ENCODE assay signal across 15 cellular contexts in genomic region chr22:20194681-20195593, GRCh38. TPM values are rescaled to one million over a fixed set of nuclear protein-coding genes. Genes with fewer than 3 reads are reported as not detected.
"Had no signal": no experiment of that assay in that cellular context is flagged by ENCODE, and none has a peak within 500 bp of the region (broad histone marks: within the 10 kb centered on the region; RNA-seq: fewer than 3 reads in every experiment).

No MANE protein-coding gene starts in this region.

- H3K36me3 Mint-ChIP-seq: activated naive CD8-positive, alpha-beta T cell treated with anti-CD3 and anti-CD28 coated beads for 36 hours had no signal

- DNase-seq: activated CD4-positive, alpha-beta T cell treated with anti-CD3 and anti-CD28 coated beads, Interleukin-2, amount 50 U/mL, for 1 hour; activated gamma-delta T cell treated with Interleukin-2 at 50 U/mL for 16 hours; activated naive CD8-positive, alpha-beta T cell treated with anti-CD3 and anti-CD28 coated beads for 36 hours; activated T-cell treated with anti-CD3 and anti-CD28 coated beads, Interleukin-2, amount 50 U/mL, for 48 hours; cerebellar nuclear complex; effector memory CD8-positive, alpha-beta T cell; left ventricle myocardium superior; pancreas; stimulated activated CD4-positive, alpha-beta T cell treated with anti-CD3 and anti-CD28 coated beads, Interleukin-4, amount 100 ng/mL, for 1 hour had no signal

- ATAC-seq: effector memory CD8-positive, alpha-beta T cell; gastroesophageal sphincter; left ventricle myocardium superior; pancreas had no signal

- H3K4me3 ChIP-seq: gastroesophageal sphincter, hepatocyte, pancreas, vagina had no signal

- H3K27ac Mint-ChIP-seq: activated naive CD8-positive, alpha-beta T cell treated with anti-CD3 and anti-CD28 coated beads for 36 hours; dendritic cell treated with granulocyte-macrophage colony-stimulating factor and Interleukin-4, amounts not matched to agents 40 ng/mL and 50 ng/mL, for 4 days had no signal

- H3K27me3 Mint-ChIP-seq: activated naive CD8-positive, alpha-beta T cell treated with anti-CD3 and anti-CD28 coated beads for 36 hours; dendritic cell treated with granulocyte-macrophage colony-stimulating factor and Interleukin-4, amounts not matched to agents 40 ng/mL and 50 ng/mL, for 4 days had no signal

- H3K36me3 ChIP-seq: gastroesophageal sphincter, pancreas, vagina had no signal

- H3K4me1 Mint-ChIP-seq: activated naive CD8-positive, alpha-beta T cell treated with anti-CD3 and anti-CD28 coated beads for 36 hours; neural crest cell had no signal

- H3K4me3 Mint-ChIP-seq: activated naive CD8-positive, alpha-beta T cell treated with anti-CD3 and anti-CD28 coated beads for 36 hours; dendritic cell treated with granulocyte-macrophage colony-stimulating factor and Interleukin-4, amounts not matched to agents 40 ng/mL and 50 ng/mL, for 4 days; effector memory CD8-positive, alpha-beta T cell; neural crest cell had no signal

- H3K27me3 ChIP-seq: gastroesophageal sphincter, hepatocyte, pancreas, vagina had no signal

- H3K9me3 Mint-ChIP-seq: activated naive CD8-positive, alpha-beta T cell treated with anti-CD3 and anti-CD28 coated beads for 36 hours; dendritic cell treated with granulocyte-macrophage colony-stimulating factor and Interleukin-4, amounts not matched to agents 40 ng/mL and 50 ng/mL, for 4 days; effector memory CD8-positive, alpha-beta T cell; neural crest cell had no signal

RNA-seq across cellular contexts. Expression of gene CCDC188, which starts 44.1 kb away (rescaled TPM):
- total RNA-seq: activated naive CD8-positive, alpha-beta T cell treated with anti-CD3 and anti-CD28 coated beads for 36 hours; epithelial cell of proximal tubule; gastroesophageal sphincter; hepatocyte; vagina had no signal
